ENCODE assay signal across 23 cellular contexts in genomic region chr19:34489175-34489574, GRCh38.
"Had no signal": no experiment of that assay in that cellular context is flagged by ENCODE, and none has a peak within 500 bp of the region (broad histone marks: within the 10 kb centered on the region; RNA-seq: fewer than 3 reads in every experiment).

No MANE protein-coding gene starts in this region.

- H3K27me3 ChIP-seq: brain microvascular endothelial cell, esophagus muscularis mucosa, foreskin keratinocyte, right lobe of liver, testis had no signal

- H3K36me3 Mint-ChIP-seq: activated CD8-positive, alpha-beta memory T cell treated with anti-CD3 and anti-CD28 coated beads, Interleukin-2, amount 10 ng/mL, durations not matched to agents 7 days and 5 days; activated naive CD4-positive, alpha-beta T cell treated with anti-CD3 and anti-CD28 coated beads, Interleukin-2, amount 10 ng/mL, durations not matched to agents 7 days and 5 days; naive B cell had no signal

- H3K27ac Mint-ChIP-seq: activated B cell treated with CpG ODN at 0.5 μM for 24 hours; activated CD8-positive, alpha-beta memory T cell treated with anti-CD3 and anti-CD28 coated beads, Interleukin-2, amount 10 ng/mL, durations not matched to agents 7 days and 5 days; activated CD8-positive, alpha-beta T cell treated with anti-CD3 and anti-CD28 coated beads, Interleukin-2, amount 10 ng/mL, durations not matched to agents 7 days and 5 days; activated naive CD4-positive, alpha-beta T cell treated with anti-CD3 and anti-CD28 coated beads, Interleukin-2, amount 10 ng/mL, durations not matched to agents 7 days and 5 days; dendritic cell treated with granulocyte-macrophage colony-stimulating factor and Interleukin-4, amounts not matched to agents 40 ng/mL and 50 ng/mL, for 4 days; endodermal cell; mesothelial cell of epicardium; naive B cell; T-helper 2 cell treated with Interferon-gamma antibody and Interleukin-4, amounts not matched to agents 5 μg/mL and 100 μg/mL, for 36 hours; type B pancreatic cell had no signal

- H3K9me3 ChIP-seq: esophagus muscularis mucosa, right lobe of liver, testis had no signal

- H3K36me3 ChIP-seq: right lobe of liver had no signal

- DNase-seq: activated B cell treated with CpG ODN at 0.5 μM for 24 hours; activated CD8-positive, alpha-beta memory T cell treated with anti-CD3 and anti-CD28 coated beads, Interleukin-2, amount 10 ng/mL, durations not matched to agents 7 days and 5 days; activated CD8-positive, alpha-beta T cell treated with anti-CD3 and anti-CD28 coated beads, Interleukin-2, amount 10 ng/mL, durations not matched to agents 7 days and 5 days; activated effector memory CD4-positive, alpha-beta T cell treated with Interleukin-2 at 50 U/mL for 16 hours; activated naive CD4-positive, alpha-beta T cell treated with anti-CD3 and anti-CD28 coated beads, Interleukin-2, amount 10 ng/mL, durations not matched to agents 7 days and 5 days; amniotic stem cell; brain microvascular endothelial cell; caudate nucleus; endodermal cell; foreskin keratinocyte; left ventricle myocardium superior; naive B cell; right lobe of liver; stimulated activated CD4-positive, alpha-beta T cell treated with anti-CD3 and anti-CD28 coated beads, Interleukin-4, amount 100 ng/mL, for 1 hour; stimulated activated naive CD8-positive, alpha-beta T cell treated with anti-CD3 and anti-CD28 coated beads, Interleukin-15, Interleukin-2, amounts not matched to agents 100 U/mL and 50 U/mL, for 24 hours; T-helper 1 cell; testis had no signal

- ATAC-seq: activated CD8-positive, alpha-beta memory T cell treated with anti-CD3 and anti-CD28 coated beads, Interleukin-2, amount 10 ng/mL, durations not matched to agents 7 days and 5 days; activated CD8-positive, alpha-beta T cell treated with anti-CD3 and anti-CD28 coated beads, Interleukin-2, amount 10 ng/mL, durations not matched to agents 7 days and 5 days; foreskin keratinocyte; left ventricle myocardium superior; right lobe of liver; stimulated activated naive CD8-positive, alpha-beta T cell treated with anti-CD3 and anti-CD28 coated beads, Interleukin-15, Interleukin-2, amounts not matched to agents 100 U/mL and 50 U/mL, for 24 hours had no signal

- H3K4me3 Mint-ChIP-seq: activated B cell treated with CpG ODN at 0.5 μM for 24 hours; activated CD8-positive, alpha-beta memory T cell treated with anti-CD3 and anti-CD28 coated beads, Interleukin-2, amount 10 ng/mL, durations not matched to agents 7 days and 5 days; activated CD8-positive, alpha-beta T cell treated with anti-CD3 and anti-CD28 coated beads, Interleukin-2, amount 10 ng/mL, durations not matched to agents 7 days and 5 days; activated naive CD4-positive, alpha-beta T cell treated with anti-CD3 and anti-CD28 coated beads, Interleukin-2, amount 10 ng/mL, durations not matched to agents 7 days and 5 days; dendritic cell treated with granulocyte-macrophage colony-stimulating factor and Interleukin-4, amounts not matched to agents 40 ng/mL and 50 ng/mL, for 4 days; endodermal cell; mesothelial cell of epicardium; naive B cell; T-helper 2 cell treated with Interferon-gamma antibody and Interleukin-4, amounts not matched to agents 5 μg/mL and 100 μg/mL, for 36 hours; type B pancreatic cell had no signal

- FAIRE-seq: astrocyte had no signal

- H3K4me3 ChIP-seq: esophagus muscularis mucosa, right lobe of liver, testis had no signal

- H3K4me1 ChIP-seq: foreskin keratinocyte, right lobe of liver had no signal

- H3K27ac ChIP-seq: brain microvascular endothelial cell, esophagus muscularis mucosa, foreskin keratinocyte, right lobe of liver, testis had no signal

- H3K4me1 Mint-ChIP-seq: activated B cell treated with CpG ODN at 0.5 μM for 24 hours; activated CD8-positive, alpha-beta memory T cell treated with anti-CD3 and anti-CD28 coated beads, Interleukin-2, amount 10 ng/mL, durations not matched to agents 7 days and 5 days; activated naive CD4-positive, alpha-beta T cell treated with anti-CD3 and anti-CD28 coated beads, Interleukin-2, amount 10 ng/mL, durations not matched to agents 7 days and 5 days; naive B cell had no signal

- H3K9me3 Mint-ChIP-seq: activated B cell treated with CpG ODN at 0.5 μM for 24 hours; activated naive CD4-positive, alpha-beta T cell treated with anti-CD3 and anti-CD28 coated beads, Interleukin-2, amount 10 ng/mL, durations not matched to agents 7 days and 5 days; dendritic cell treated with granulocyte-macrophage colony-stimulating factor and Interleukin-4, amounts not matched to agents 40 ng/mL and 50 ng/mL, for 4 days; endodermal cell; mesothelial cell of epicardium; T-helper 2 cell treated with Interferon-gamma antibody and Interleukin-4, amounts not matched to agents 5 μg/mL and 100 μg/mL, for 36 hours; type B pancreatic cell had no signal

- H3K27me3 Mint-ChIP-seq: type B pancreatic cell had no signal
